In the genomic region with DNA sequence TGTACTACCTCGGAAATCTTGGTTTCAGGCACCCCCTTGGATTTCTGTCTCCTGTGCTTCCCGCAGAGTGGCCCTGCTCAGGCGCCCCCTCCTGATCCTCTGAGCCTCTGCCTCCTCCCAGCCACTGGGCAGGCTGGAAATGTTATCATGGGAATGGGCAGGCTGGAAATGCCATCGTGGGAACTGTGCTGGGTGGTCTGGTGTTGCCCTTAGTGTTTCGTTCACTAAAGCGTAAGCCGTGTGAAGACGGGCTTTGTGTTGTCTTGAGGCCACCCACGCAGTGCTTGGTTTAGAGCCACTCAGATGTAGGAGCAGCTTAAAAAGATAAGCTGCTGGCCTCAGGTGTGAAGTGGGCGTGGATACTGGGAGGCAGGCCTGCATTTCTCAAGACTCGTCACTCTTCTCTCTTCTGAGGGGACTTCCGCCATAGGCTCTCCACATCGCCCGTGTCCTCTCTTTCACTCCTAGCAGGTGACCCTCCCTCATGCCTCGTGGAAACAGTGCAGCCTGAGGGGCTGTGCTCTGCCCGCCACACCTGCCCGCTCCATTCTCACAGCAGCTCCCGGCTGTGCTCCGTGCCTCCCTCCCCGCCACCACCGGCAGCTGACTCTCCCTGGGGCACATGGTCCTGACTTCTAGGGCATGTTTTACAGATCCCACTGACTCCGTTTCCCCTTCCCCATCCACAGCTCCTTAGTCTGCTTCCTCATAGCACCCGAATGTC, we compare ENCODE assay signal across 13 cellular contexts. TPM values are rescaled to one million over a fixed set of nuclear protein-coding genes. Genes with fewer than 3 reads are reported as not detected.
DNase-seq lines count a peak whose midpoint lies in the region; ATAC-seq, FAIRE-seq and TF ChIP-seq lines count a peak whose summit lies in the region.
"Had no signal": no experiment of that assay in that cellular context is flagged by ENCODE, and none has a peak within 500 bp of the region (broad histone marks: within the 10 kb centered on the region; RNA-seq: fewer than 3 reads in every experiment).

No MANE protein-coding gene starts in this region.

- peaks cover 18% of the 10 kb centered on the region for H3K4me1 ChIP-seq in astrocyte (ENCODE audit: insufficient read depth, low read length)
- peaks cover 18% of the 10 kb centered on the region for H3K4me1 ChIP-seq in HepG2 (ENCODE audit: insufficient read depth, low read length)

- peak; percentile 23; the same call in 1 of the 3 replicates for ATAC-seq in HepG2
- ATAC-seq in stimulated activated naive CD8-positive, alpha-beta T cell treated with anti-CD3 and anti-CD28 coated beads, Interleukin-15, amount 100 ng/mL, for 72 hours, result peak; percentile 22
- no peak for ATAC-seq in HG03108 (IDR thresholded peaks at IDR 0.05; ENCODE audit: unreplicated experiment)
- ATAC-seq: HCT116 had no signal

- POLR2A ChIA-PET in HepG2 (lab: Yijun Ruan, JAX), result no interaction called here

- H3K4me3 ChIP-seq in astrocyte (ENCODE audit: insufficient read depth, low read depth, low read length), result no peak overlapping the region
- H3K4me3 ChIP-seq in HepG2 (replicated peaks in 1 of 3; ENCODE audit: insufficient read depth in 1 of 3, low read depth in 2 of 3, low read length in 3 of 3), result no peak overlapping the region

- H3K79me2 ChIP-seq in astrocyte (ENCODE audit: insufficient read depth, low read length), result peaks cover 100% of the 10 kb centered on the region
- peaks cover 97% of the 10 kb centered on the region for H3K79me2 ChIP-seq in HepG2 (ENCODE audit: insufficient read depth, low read length)

- H3K9ac ChIP-seq in astrocyte (ENCODE audit: low read length), result peak overlapping the region; percentile 7
- H3K9ac ChIP-seq in HepG2 (ENCODE audit: insufficient read depth, low read depth, low read length), result no peak overlapping the region
- H3K9ac ChIP-seq: KMS-11 had no signal

- CTCF ChIA-PET in activated naive CD4-positive, alpha-beta T cell treated with anti-CD3 and anti-CD28 coated beads for 36 hours (lab: Charles Lee), result no interaction called here
- CTCF ChIA-PET in HepG2 (lab: Yijun Ruan, JAX; ENCODE audit: low intra/inter-chr PET ratio, low total read pairs), result no interaction called here

- peak overlapping the region; percentile 64 for H3K4me2 ChIP-seq in astrocyte (ENCODE audit: low read length)
- H3K4me2 ChIP-seq in HepG2 (ENCODE audit: low read depth, low read length), result no peak overlapping the region
- H3K4me2 ChIP-seq: KMS-11 had no signal

- H3K9me3 ChIP-seq in astrocyte (ENCODE audit: insufficient read depth, low read depth, low read length), result no peaks in the 10 kb centered on the region
- peaks cover 5% of the 10 kb centered on the region for H3K9me3 ChIP-seq in HepG2 (ENCODE audit: low read length)

- 95% methylated on average over 22 of the region's 23 CpGs for WGBS in HepG2 (ENCODE audit: low lambda C conversion rate)

- TF ChIP-seq RAD21 in HepG2 (CRISPR knock-in tag; IDR thresholded peaks at IDR 0.05), result no peak

- no peaks in the 10 kb centered on the region for H3K27me3 ChIP-seq in astrocyte (ENCODE audit: insufficient read depth, low read length)
- no peaks in the 10 kb centered on the region for H3K27me3 ChIP-seq in HepG2 (ENCODE audit: control insufficient read depth in 1 of 2, insufficient read depth in 2 of 2, low read length in 2 of 2)

- H2AFZ ChIP-seq in astrocyte (ENCODE audit: low read depth, low read length), result no peak overlapping the region
- no peak overlapping the region for H2AFZ ChIP-seq in HepG2 (ENCODE audit: low read length)

- no peak overlapping the region for H3K4me3 Mint-ChIP-seq in activated naive CD4-positive, alpha-beta T cell treated with anti-CD3 and anti-CD28 coated beads for 36 hours
- H3K4me3 Mint-ChIP-seq in astrocyte (ENCODE audit: unreplicated experiment) (peak overlapping the region; percentile 66), glutamatergic neuron (ENCODE audit: unreplicated experiment) (no peak overlapping the region)
- H3K4me3 Mint-ChIP-seq in stimulated activated naive CD8-positive, alpha-beta T cell treated with anti-CD3 and anti-CD28 coated beads, Interleukin-15, amount 100 ng/mL, for 72 hours, result peak overlapping the region; percentile 5 to 43

- H3K9me3 Mint-ChIP-seq in activated naive CD4-positive, alpha-beta T cell treated with anti-CD3 and anti-CD28 coated beads for 36 hours, result peaks cover 5% of the 10 kb centered on the region
- H3K9me3 Mint-ChIP-seq in astrocyte (ENCODE audit: unreplicated experiment) (peaks cover 2% of the 10 kb centered on the region), glutamatergic neuron (ENCODE audit: unreplicated experiment) (peaks cover 10% of the 10 kb centered on the region)
- no peaks in the 10 kb centered on the region for H3K9me3 Mint-ChIP-seq in stimulated activated naive CD8-positive, alpha-beta T cell treated with anti-CD3 and anti-CD28 coated beads, Interleukin-15, amount 100 ng/mL, for 72 hours

- H3K27me3 Mint-ChIP-seq in activated naive CD4-positive, alpha-beta T cell treated with anti-CD3 and anti-CD28 coated beads for 36 hours (ENCODE audit: low read depth), result no peaks in the 10 kb centered on the region
- H3K27me3 Mint-ChIP-seq in astrocyte (ENCODE audit: low read depth, unreplicated experiment) (no peaks in the 10 kb centered on the region), glutamatergic neuron (ENCODE audit: unreplicated experiment) (peaks cover 5% of the 10 kb centered on the region)
- no peaks in the 10 kb centered on the region for H3K27me3 Mint-ChIP-seq in stimulated activated naive CD8-positive, alpha-beta T cell treated with anti-CD3 and anti-CD28 coated beads, Interleukin-15, amount 100 ng/mL, for 72 hours

- no TSS peak for BruUV-seq in HepG2 (replicated peaks; lab: Mats Ljungman, UMichigan)

- intact Hi-C loops in activated naive CD4-positive, alpha-beta T cell treated with anti-CD3 and anti-CD28 coated beads for 36 hours (cut with micrococcal nuclease), result loop anchor here (2.0 kb wide), 1 partner anchor 52 kb away; the partner anchor contains the start of gene BNIP3
- intact Hi-C loops in HepG2 (cut with micrococcal nuclease; ENCODE audit: unreplicated experiment), result no loop called here

- TF ChIP-seq EP300 in HepG2 (IDR thresholded peaks at IDR 0.05; ENCODE audit: low read depth in 2 of 2, low read length in 2 of 2) (no peak), HepG2 (CRISPR knock-in tag; IDR thresholded peaks at IDR 0.05; ENCODE audit: borderline replicate concordance) (no peak)

- peaks cover 24% of the 10 kb centered on the region for H3K36me3 Mint-ChIP-seq in activated naive CD4-positive, alpha-beta T cell treated with anti-CD3 and anti-CD28 coated beads for 36 hours (ENCODE audit: low read depth)
- H3K36me3 Mint-ChIP-seq in astrocyte (ENCODE audit: low read depth, unreplicated experiment) (peaks cover 18% of the 10 kb centered on the region), glutamatergic neuron (ENCODE audit: unreplicated experiment) (peaks cover 7% of the 10 kb centered on the region)

- H3K36me3 ChIP-seq in astrocyte (ENCODE audit: insufficient read depth, low read length) (no peaks in the 10 kb centered on the region), HepG2 (replicated peaks in 1 of 2; ENCODE audit: control insufficient read depth in 1 of 2, insufficient read depth in 2 of 2, low read length in 2 of 2) (peaks cover 2 to 8% of the 10 kb centered on the region in 2 experiments; a peak in 3 of 5 replicates)

- in situ Hi-C loops in HepG2 (cut with HindIII; ENCODE audit: extremely low pct_ligation_motif_present, low pct_unique_long_range_greater_than_20kb), result no loop called here

- DNase-seq in activated naive CD4-positive, alpha-beta T cell treated with anti-CD3 and anti-CD28 coated beads for 36 hours, result no peak
- DNase-seq in activated naive CD4-positive, alpha-beta T cell (lab: John Stamatoyannopoulos, UW), result no peak
- DNase-seq in astrocyte (ENCODE audit: low read depth), result no peak
- DNase-seq in HepG2 (ENCODE audit: low spot score), result no peak
- no peak for DNase-seq in stimulated activated naive CD8-positive, alpha-beta T cell treated with anti-CD3 and anti-CD28 coated beads, Interleukin-15, amount 100 ng/mL, for 72 hours
- DNase-seq in LoVo (ENCODE audit: low spot score), result no peak
- no peak for DNase-seq in glutamatergic neuron
- DNase-seq: amniotic stem cell, NCI-H2171 treated with DMSO at 0.1 percent for 48 hours, SIG-M5 had no signal

- peaks cover 82% of the 10 kb centered on the region for H3K4me1 Mint-ChIP-seq in activated naive CD4-positive, alpha-beta T cell treated with anti-CD3 and anti-CD28 coated beads for 36 hours (ENCODE audit: low read depth)
- peaks cover 41% of the 10 kb centered on the region for H3K4me1 Mint-ChIP-seq in astrocyte (ENCODE audit: low read depth, unreplicated experiment)
- peaks cover 82% of the 10 kb centered on the region for H3K4me1 Mint-ChIP-seq in stimulated activated naive CD8-positive, alpha-beta T cell treated with anti-CD3 and anti-CD28 coated beads, Interleukin-15, amount 100 ng/mL, for 72 hours
- H3K4me1 Mint-ChIP-seq in glutamatergic neuron (ENCODE audit: low read depth, unreplicated experiment), result peaks cover 36% of the 10 kb centered on the region

- peak overlapping the region; percentile 60 for H3K27ac ChIP-seq in astrocyte (ENCODE audit: low read depth, low read length)
- no peak overlapping the region for H3K27ac ChIP-seq in HepG2 (ENCODE audit: extremely low read length, insufficient read depth, low read length)
- H3K27ac ChIP-seq: KMS-11 had no signal

- H4K20me1 ChIP-seq in astrocyte (ENCODE audit: insufficient read depth, low read length) (peaks cover 92% of the 10 kb centered on the region), HepG2 (ENCODE audit: insufficient read depth, low read length) (peaks cover 72% of the 10 kb centered on the region)

- no peak for TF ChIP-seq POLR2A in HepG2 (IDR thresholded peaks at IDR 0.05; ENCODE audit: insufficient read depth in 1 of 2, low read depth in 2 of 2, low read length in 2 of 2)

- peak overlapping the region; percentile 91 for H3K27ac Mint-ChIP-seq in activated naive CD4-positive, alpha-beta T cell treated with anti-CD3 and anti-CD28 coated beads for 36 hours
- H3K27ac Mint-ChIP-seq in astrocyte (ENCODE audit: unreplicated experiment), result peak overlapping the region; percentile 81
- H3K27ac Mint-ChIP-seq in stimulated activated naive CD8-positive, alpha-beta T cell treated with anti-CD3 and anti-CD28 coated beads, Interleukin-15, amount 100 ng/mL, for 72 hours, result peak overlapping the region in 1 of 2 donors; percentile 13
- no peak overlapping the region for H3K27ac Mint-ChIP-seq in glutamatergic neuron (ENCODE audit: unreplicated experiment)

- TF ChIP-seq CTCF in astrocyte (IDR thresholded peaks at IDR 0.05; ENCODE audit: insufficient read depth, low read depth, low read length) (peak; percentile 6), HepG2 (CRISPR knock-in tag; IDR thresholded peaks at IDR 0.05) (no peak), glutamatergic neuron (IDR thresholded peaks at IDR 0.05; ENCODE audit: partially characterized antibody, unreplicated experiment) (no peak)

- FAIRE-seq in astrocyte (lab: Jason Lieb, UNC) (no peak), HepG2 (lab: Jason Lieb, UNC) (no peak)

RNA-seq across cellular contexts. Expression of gene PPP2R2D, which starts 28.5 kb away (rescaled TPM):
- total RNA-seq in activated naive CD4-positive, alpha-beta T cell treated with anti-CD3 and anti-CD28 coated beads for 36 hours, result 10 to 100 TPM; 31.5 to 34.7 TPM
- total RNA-seq in astrocyte, result 32.5 and 33.7 TPM in 2 replicates
- 33.2 and 34.4 TPM in 2 replicates for total RNA-seq in HepG2 (2016; rRNA removed; fragmentation: Illumina TruSeq; extraction: Trizol)
- 47.7 and 48.9 TPM in 2 replicates for total RNA-seq in HepG2 (2016; cell fraction: cytosol; rRNA removed; fragmentation: Illumina TruSeq; extraction: Trizol; ENCODE audit: low read depth)
- 31.4 and 33.7 TPM in 2 replicates for total RNA-seq in HepG2 (2016; cell fraction: insoluble cytoplasmic fraction; rRNA removed; fragmentation: Illumina TruSeq; extraction: Trizol)
- 86.0 and 86.6 TPM in 2 replicates for total RNA-seq in HepG2 (2016; cell fraction: membrane; rRNA removed; fragmentation: Illumina TruSeq; extraction: Trizol)
- total RNA-seq in HepG2 (2016; cell fraction: nucleus; rRNA removed; fragmentation: Illumina TruSeq; extraction: Trizol), result 29.7 and 31.1 TPM in 2 replicates
- polyA plus RNA-seq in HepG2 (2011; rRNA removed), result 32.7 TPM in 2 replicates
- 31.1 and 33.7 TPM in 2 replicates for polyA plus RNA-seq in HepG2 (2011; cell fraction: cytosol; rRNA removed)
- 42.0 and 48.5 TPM in 2 replicates for polyA plus RNA-seq in HepG2 (2011; cell fraction: nucleus; rRNA removed)
- 26.5 and 33.1 TPM in 2 replicates for polyA plus RNA-seq in HepG2 (2012)
- polyA plus RNA-seq in HepG2 (2016; cell fraction: cytosol; fragmentation: Illumina TruSeq; extraction: Trizol; ENCODE audit: low read depth), result 64.7 and 70.1 TPM in 2 replicates
- polyA plus RNA-seq in HepG2 (2016; cell fraction: insoluble cytoplasmic fraction; fragmentation: Illumina TruSeq; extraction: Trizol; ENCODE audit: low read depth), result 40.4 and 47.0 TPM in 2 replicates
- 94.1 and 94.6 TPM in 2 replicates for polyA plus RNA-seq in HepG2 (2016; cell fraction: membrane; fragmentation: Illumina TruSeq; extraction: Trizol; ENCODE audit: low read depth)
- 53.3 and 54.4 TPM in 2 replicates for polyA plus RNA-seq in HepG2 (2016; cell fraction: nucleus; fragmentation: Illumina TruSeq; extraction: Trizol; ENCODE audit: insufficient read depth, low read depth)
- 40.2 and 62.1 TPM in 2 replicates for polyA minus RNA-seq in HepG2 (2011; rRNA and poly(A)+ RNA removed; ENCODE audit: low replicate concordance)
- polyA minus RNA-seq in HepG2 (2011; cell fraction: cytosol; rRNA and poly(A)+ RNA removed), result 16.4 and 18.6 TPM in 2 replicates
- polyA minus RNA-seq in HepG2 (2011; cell fraction: nucleus; rRNA and poly(A)+ RNA removed), result 44.7 and 44.8 TPM in 2 replicates
- total RNA-seq in glutamatergic neuron (ENCODE audit: unreplicated experiment), result 42.8 TPM

RNA-seq across cellular contexts. Expression of gene BNIP3, which starts 52.4 kb away (rescaled TPM):
- 10 to 100 TPM; 55.5 to 55.9 TPM for total RNA-seq in activated naive CD4-positive, alpha-beta T cell treated with anti-CD3 and anti-CD28 coated beads for 36 hours
- total RNA-seq in astrocyte (112 and 141 TPM in 2 replicates), HepG2 (2016; rRNA removed; fragmentation: Illumina TruSeq; extraction: Trizol) (73.7 and 86.7 TPM in 2 replicates), glutamatergic neuron (ENCODE audit: unreplicated experiment) (56.4 TPM)
- 57.4 and 60.2 TPM in 2 replicates for total RNA-seq in HepG2 (2016; cell fraction: cytosol; rRNA removed; fragmentation: Illumina TruSeq; extraction: Trizol; ENCODE audit: low read depth)
- total RNA-seq in HepG2 (2016; cell fraction: insoluble cytoplasmic fraction; rRNA removed; fragmentation: Illumina TruSeq; extraction: Trizol), result 71.8 and 94.2 TPM in 2 replicates
- 64.9 and 67.4 TPM in 2 replicates for total RNA-seq in HepG2 (2016; cell fraction: membrane; rRNA removed; fragmentation: Illumina TruSeq; extraction: Trizol)
- total RNA-seq in HepG2 (2016; cell fraction: nucleus; rRNA removed; fragmentation: Illumina TruSeq; extraction: Trizol), result 26.3 and 33.7 TPM in 2 replicates
- polyA plus RNA-seq in HepG2 (2011; rRNA removed), result 170 and 223 TPM in 2 replicates
- polyA plus RNA-seq in HepG2 (2011; cell fraction: cytosol; rRNA removed), result 338 and 339 TPM in 2 replicates
- 163 and 165 TPM in 2 replicates for polyA plus RNA-seq in HepG2 (2011; cell fraction: nucleus; rRNA removed)
- 188 and 302 TPM in 2 replicates for polyA plus RNA-seq in HepG2 (2012)
- 70.8 and 79.0 TPM in 2 replicates for polyA plus RNA-seq in HepG2 (2016; cell fraction: cytosol; fragmentation: Illumina TruSeq; extraction: Trizol; ENCODE audit: low read depth)
- polyA plus RNA-seq in HepG2 (2016; cell fraction: insoluble cytoplasmic fraction; fragmentation: Illumina TruSeq; extraction: Trizol; ENCODE audit: low read depth), result 107 and 108 TPM in 2 replicates
- 59.2 and 59.3 TPM in 2 replicates for polyA plus RNA-seq in HepG2 (2016; cell fraction: membrane; fragmentation: Illumina TruSeq; extraction: Trizol; ENCODE audit: low read depth)
- polyA plus RNA-seq in HepG2 (2016; cell fraction: nucleus; fragmentation: Illumina TruSeq; extraction: Trizol; ENCODE audit: insufficient read depth, low read depth), result 56.7 and 59.3 TPM in 2 replicates
- polyA minus RNA-seq in HepG2 (2011; rRNA and poly(A)+ RNA removed; ENCODE audit: low replicate concordance), result 13.5 and 140 TPM in 2 replicates
- polyA minus RNA-seq in HepG2 (2011; cell fraction: cytosol; rRNA and poly(A)+ RNA removed), result 117 and 136 TPM in 2 replicates
- 54.7 and 62.3 TPM in 2 replicates for polyA minus RNA-seq in HepG2 (2011; cell fraction: nucleus; rRNA and poly(A)+ RNA removed)

Comparison
In these comparisons a context has a peak if more than half of its experiments do, and no peak if none do; other contexts are left out.
1. H3K4me3 Mint-ChIP-seq: peak in astrocyte (single experiment) and stimulated activated naive CD8-positive, alpha-beta T cell treated with anti-CD3 and anti-CD28 coated beads, Interleukin-15, amount 100 ng/mL, for 72 hours (2 of 2); none in activated naive CD4-positive, alpha-beta T cell treated with anti-CD3 and anti-CD28 coated beads for 36 hours (single experiment) and glutamatergic neuron (single experiment).